ENCODE assay signal across 9 cellular contexts in genomic region chr12:108826807-108827721, GRCh38. TPM values are rescaled to one million over a fixed set of nuclear protein-coding genes. Genes with fewer than 3 reads are reported as not detected.
DNase-seq lines count a peak whose midpoint lies in the region; ATAC-seq, FAIRE-seq and TF ChIP-seq lines count a peak whose summit lies in the region.
"Had no signal": no experiment of that assay in that cellular context is flagged by ENCODE, and none has a peak within 500 bp of the region (broad histone marks: within the 10 kb centered on the region; RNA-seq: fewer than 3 reads in every experiment).

No MANE protein-coding gene starts in this region.

- H3K27ac ChIP-seq in SJCRH30: peak overlapping the region; percentile 94
- H3K27ac ChIP-seq in fibroblast of lung (ENCODE audit: insufficient read depth, low read length): peak overlapping the region; percentile 95
- H3K27ac ChIP-seq in pancreas: peak overlapping the region in 3 of 4 donors; percentile 46 to 72 (median 71)

- H3K36me3 ChIP-seq in SJCRH30: peaks cover 27% of the 10 kb centered on the region
- peaks cover 28% of the 10 kb centered on the region for H3K36me3 ChIP-seq in fibroblast of lung (ENCODE audit: control insufficient read depth, insufficient read depth, low read length)
- peaks cover 0 to 5% (median 0%) of the 10 kb centered on the region in 3 donors for H3K36me3 ChIP-seq in pancreas

- H3K4me3 ChIP-seq in SJCRH30 (peak overlapping the region; percentile 38), fibroblast of lung (replicated peaks in 1 of 4; ENCODE audit: control extremely low read depth in 1 of 4, insufficient read depth in 1 of 4, low read depth in 3 of 4, low read length in 4 of 4) (peak overlapping the region in 2 of 4 experiments; percentile 49 to 52), pancreas (no peak overlapping the region)

- ATAC-seq in pancreas: peak in 3 of 4 donors; percentile 19 to 40 (median 26)
- no peak for ATAC-seq in GM21717 (IDR thresholded peaks at IDR 0.05; ENCODE audit: unreplicated experiment)

- H4K20me1 ChIP-seq in fibroblast of lung (ENCODE audit: control insufficient read depth, extremely low read depth, insufficient read depth, low read length): no peaks in the 10 kb centered on the region

- intact Hi-C loops in pancreas (cut with DNase I): no loop called here

- WGBS in pancreas, 2 donors: 76 to 79% methylated on average over 20 of the region's 20 CpGs

- peak overlapping the region; percentile 69 for H3K9ac ChIP-seq in fibroblast of lung (ENCODE audit: insufficient read depth, low read length)

- no peak for TF ChIP-seq CTCF in fibroblast of lung (conservative IDR thresholded peaks at IDR 0.05 in 1 of 2, IDR thresholded peaks at IDR 0.05 in 1 of 2; ENCODE audit: low read depth in 1 of 2, low read length in 2 of 2)
- TF ChIP-seq CTCF in pancreas (IDR thresholded peaks at IDR 0.05): no peak

- H3K4me1 ChIP-seq in SJCRH30: peaks cover 34% of the 10 kb centered on the region
- H3K4me1 ChIP-seq in fibroblast of lung (ENCODE audit: control insufficient read depth, extremely low read depth, insufficient read depth, low read length): peaks cover 35% of the 10 kb centered on the region
- H3K4me1 ChIP-seq in pancreas: peaks cover 10 to 12% (median 10%) of the 10 kb centered on the region in 3 donors

- FAIRE-seq in pancreas (lab: Jason Lieb, UNC): no peak

- DNase-seq in CD1c-positive myeloid dendritic cell (ENCODE audit: extremely low spot score) (peak; percentile 63), SJCRH30 (peak; percentile 17 to 39), fibroblast of lung (ENCODE audit: low read depth in 2 of 2) (peak; percentile 51 to 79), pancreas (peak in 1 of 6 donors; percentile 45), NCI-H2171 (lab: John Stamatoyannopoulos, UW) (no peak), GM19240 (ENCODE audit: insufficient read length, low spot score) (no peak), RKO (ENCODE audit: low spot score) (no peak)

- H3K9me3 ChIP-seq in SJCRH30 (replicated peaks) (no peaks in the 10 kb centered on the region), fibroblast of lung (ENCODE audit: control insufficient read depth, insufficient read depth, low read depth, low read length) (no peaks in the 10 kb centered on the region), pancreas (no peaks in the 10 kb centered on the region)

- no peaks in the 10 kb centered on the region for H3K27me3 ChIP-seq in SJCRH30
- H3K27me3 ChIP-seq in fibroblast of lung (ENCODE audit: control insufficient read depth, insufficient read depth, low read length): no peaks in the 10 kb centered on the region
- H3K27me3 ChIP-seq in pancreas: no peaks in the 10 kb centered on the region

- H2AFZ ChIP-seq in fibroblast of lung (ENCODE audit: low read length): no peak overlapping the region

- H3K4me2 ChIP-seq in fibroblast of lung (ENCODE audit: extremely low read depth, insufficient read depth, low read length): peak overlapping the region; percentile 67

- H3K79me2 ChIP-seq in fibroblast of lung (ENCODE audit: control insufficient read depth, insufficient read depth, low read length): peaks cover 83% of the 10 kb centered on the region

RNA-seq across cellular contexts. Expression of gene SSH1, which starts 30.3 kb away (rescaled TPM):
- 12.1 and 12.3 TPM in 2 replicates for total RNA-seq in SJCRH30 (2014; rRNA removed; shearing (Covaris generic))
- 14.4 and 24.9 TPM in 2 replicates for total RNA-seq in fibroblast of lung
- polyA plus RNA-seq in fibroblast of lung: 22.1 and 31.9 TPM in 2 replicates
- polyA plus RNA-seq in fibroblast of lung (2012): 21.3 and 23.4 TPM in 2 replicates
- polyA minus RNA-seq in fibroblast of lung (ENCODE audit: low replicate concordance): 66.6 and 95.5 TPM in 2 replicates
- total RNA-seq in pancreas: 10 to 100 TPM in 2 of 6 donors, 1 to 10 TPM in 4; 8.2 to 22.1 (median 9.7) TPM
- 1 to 10 TPM; 3.7 to 4.6 TPM for polyA plus RNA-seq in pancreas

RNA-seq across cellular contexts. Expression of gene DAO, which starts 52.8 kb away (rescaled TPM):
- total RNA-seq in SJCRH30 (2014; rRNA removed; shearing (Covaris generic)): not detected in 2 replicates
- not detected in 2 replicates for total RNA-seq in fibroblast of lung
- polyA plus RNA-seq in fibroblast of lung: not detected in 2 replicates
- polyA plus RNA-seq in fibroblast of lung (2012): not detected in 2 replicates
- polyA minus RNA-seq in fibroblast of lung (ENCODE audit: low replicate concordance): not detected in 2 replicates
- not detected for total RNA-seq in pancreas
- polyA plus RNA-seq in pancreas: not detected
- polyA plus RNA-seq: neural cell had no signal

Comparison
In these comparisons a context has a peak if more than half of its experiments do, and no peak if none do; other contexts are left out.
1. DNase-seq: peak in CD1c-positive myeloid dendritic cell (single experiment), SJCRH30 (2 of 2) and fibroblast of lung (2 of 2); none in NCI-H2171 (single experiment), GM19240 (single experiment) and RKO (single experiment).
2. Peak in every context shown above with its lines, with median percentiles within 50 percentile points of each other: H3K27ac ChIP-seq.